In genomic region chr14:56180754-56181542, GRCh38 we compare ENCODE assay signal across 14 cellular contexts.
DNase-seq lines count a peak whose midpoint lies in the region; ATAC-seq, FAIRE-seq and TF ChIP-seq lines count a peak whose summit lies in the region.
"Had no signal": no experiment of that assay in that cellular context is flagged by ENCODE, and none has a peak within 500 bp of the region (broad histone marks: within the 10 kb centered on the region; RNA-seq: fewer than 3 reads in every experiment).

No MANE protein-coding gene starts in this region.

- no peaks in the 10 kb centered on the region for H3K27me3 Mint-ChIP-seq in WTC11 (ENCODE audit: low read depth)
- H3K27me3 Mint-ChIP-seq: CD8-positive, alpha-beta memory T cell had no signal

- no peak overlapping the region for H3K4ac ChIP-seq in IMR-90 (ENCODE audit: low read depth, low read length)

- H2BK120ac ChIP-seq in IMR-90 (ENCODE audit: low read depth, low read length): 0 out of 2 replicates have a peak overlapping the region, but pooled peaks have one; percentile 5

- H2AFZ ChIP-seq in IMR-90 (replicated peaks; ENCODE audit: low read length, poor library complexity): no peak overlapping the region

- TF ChIP-seq CTCF in IMR-90 (conservative IDR thresholded peaks at IDR 0.05; ENCODE audit: low read depth, low read length) (no peak), WTC11 (IDR thresholded peaks at IDR 0.05) (no peak), pancreas (IDR thresholded peaks at IDR 0.05) (no peak), GM10266 (IDR thresholded peaks at IDR 0.05; ENCODE audit: control insufficient read depth, insufficient read depth, low read depth, missing control alignments) (no peak)

- H2BK5ac ChIP-seq in IMR-90 (ENCODE audit: low read depth, low read length, poor library complexity, severe bottlenecking): peak overlapping the region; percentile 42

- H3K18ac ChIP-seq in IMR-90 (ENCODE audit: low read depth, low read length): no peak overlapping the region; the same call in 1 of the 2 replicates

- H3K23ac ChIP-seq in IMR-90 (ENCODE audit: low read depth, low read length): no peak overlapping the region

- H3K4me3 Mint-ChIP-seq in WTC11: no peak overlapping the region
- no peak overlapping the region for H3K4me3 Mint-ChIP-seq in stimulated activated effector memory CD8-positive, alpha-beta T cell treated with anti-CD3 and anti-CD28 coated beads, Interleukin-12 subunit alpha, Interleukin-12 subunit beta, amount 100 ng/mL, for 72 hours
- H3K4me3 Mint-ChIP-seq: CD8-positive, alpha-beta memory T cell; H9 had no signal

- no peak overlapping the region; the same call in 1 of the 2 replicates for H4K5ac ChIP-seq in IMR-90 (ENCODE audit: low read depth, low read length)

- ATAC-seq in IMR-90 (ENCODE audit: low read depth): no peak
- no peak for ATAC-seq in WTC11
- peak in 2 of 4 donors; percentile 3 to 7 for ATAC-seq in pancreas
- no peak for ATAC-seq in stimulated activated effector memory CD8-positive, alpha-beta T cell treated with anti-CD3 and anti-CD28 coated beads, Interleukin-12 subunit alpha, Interleukin-12 subunit beta, amount 100 ng/mL, for 72 hours
- ATAC-seq: SK-N-SH treated with all-trans-retinoic acid at 6 μM for 48 hours had no signal

- BruUV-seq in IMR-90 (replicated peaks; lab: Mats Ljungman, UMichigan): no TSS peak

- H4K91ac ChIP-seq in IMR-90 (ENCODE audit: insufficient read depth, low read depth, low read length): no peak overlapping the region

- no peak overlapping the region for H2AK9ac ChIP-seq in IMR-90 (replicated peaks; ENCODE audit: low read depth, low read length, poor library complexity)

- intact Hi-C loops in IMR-90 (cut with micrococcal nuclease): no loop called here
- intact Hi-C loops in pancreas (cut with DNase I): no loop called here

- dilution Hi-C loops in IMR-90 (cut with HindIII; ENCODE audit: low sequenced_read_pairs, unreplicated experiment): no loop called here

- H3K4me3 ChIP-seq in BLaER1 (no peak overlapping the region), IMR-90 (ENCODE audit: insufficient read depth, low read depth, low read length) (no peak overlapping the region), pancreas (no peak overlapping the region)

- H3K14ac ChIP-seq in IMR-90 (replicated peaks; ENCODE audit: low read depth, low read length): 0 out of 2 replicates have a peak overlapping the region, but pooled peaks have one; percentile 14

- H3K4me1 ChIP-seq in BLaER1 (peaks cover 55% of the 10 kb centered on the region), IMR-90 (ENCODE audit: control insufficient read depth, insufficient read depth, low read length) (peaks cover 5% of the 10 kb centered on the region), pancreas (peaks cover 38 to 63% (median 45%) of the 10 kb centered on the region in 3 donors)

- H3K4me2 ChIP-seq in BLaER1: peak overlapping the region; percentile 18; the same call in 1 of the 2 replicates
- H3K4me2 ChIP-seq in IMR-90 (ENCODE audit: low read depth, low read length): no peak overlapping the region

- TF ChIP-seq RAD21 in IMR-90 (IDR thresholded peaks at IDR 0.05; ENCODE audit: low read length): no peak

- H3K9me3 ChIP-seq in BLaER1 (peaks cover 5% of the 10 kb centered on the region), IMR-90 (ENCODE audit: control insufficient read depth, insufficient read depth, low read length) (no peaks in the 10 kb centered on the region), pancreas (no peaks in the 10 kb centered on the region)

- H3K9ac ChIP-seq in BLaER1: no peak overlapping the region
- H3K9ac ChIP-seq in IMR-90 (ENCODE audit: low read depth, low read length): no peak overlapping the region

- H3K27ac Mint-ChIP-seq in WTC11: 0 out of 2 replicates have a peak overlapping the region, but pooled peaks have one; percentile 16
- no peak overlapping the region for H3K27ac Mint-ChIP-seq in stimulated activated effector memory CD8-positive, alpha-beta T cell treated with anti-CD3 and anti-CD28 coated beads, Interleukin-12 subunit alpha, Interleukin-12 subunit beta, amount 100 ng/mL, for 72 hours
- H3K27ac Mint-ChIP-seq: H9 had no signal

- H2BK20ac ChIP-seq in IMR-90 (ENCODE audit: low read depth, low read length): no peak overlapping the region

- H3K27ac ChIP-seq in BLaER1: no peak overlapping the region
- no peak overlapping the region for H3K27ac ChIP-seq in IMR-90 (ENCODE audit: insufficient read depth, low read length)
- peak overlapping the region; percentile 43 to 78 (median 66) for H3K27ac ChIP-seq in pancreas

- H4K8ac ChIP-seq in IMR-90 (ENCODE audit: low read depth in 2 of 2, low read length in 2 of 2): 0 out of 4 replicates have a peak overlapping the region, but pooled peaks of 1 of the 2 experiments have one; percentile 14

- H3K9me3 Mint-ChIP-seq in WTC11: no peaks in the 10 kb centered on the region
- H3K9me3 Mint-ChIP-seq in stimulated activated effector memory CD8-positive, alpha-beta T cell treated with anti-CD3 and anti-CD28 coated beads, Interleukin-12 subunit alpha, Interleukin-12 subunit beta, amount 100 ng/mL, for 72 hours: no peaks in the 10 kb centered on the region
- H3K9me3 Mint-ChIP-seq: CD8-positive, alpha-beta memory T cell; H9 had no signal

- 0 out of 2 replicates have a peak overlapping the region, but pooled peaks have one; percentile 22 for H2AK5ac ChIP-seq in IMR-90 (ENCODE audit: low read depth, low read length)

- no CpG with 5 or more reads among the region's 4 CpGs for WGBS in IMR-90 (ENCODE audit: extremely low coverage in 2 of 2, insufficient read length in 1 of 2), 2 experiments
- WGBS in pancreas, 2 donors: 31 to 36% methylated on average over 4 of the region's 4 CpGs

- peaks cover 16% of the 10 kb centered on the region for H3K4me1 Mint-ChIP-seq in WTC11
- H3K4me1 Mint-ChIP-seq in stimulated activated effector memory CD8-positive, alpha-beta T cell treated with anti-CD3 and anti-CD28 coated beads, Interleukin-12 subunit alpha, Interleukin-12 subunit beta, amount 100 ng/mL, for 72 hours: no peaks in the 10 kb centered on the region

- H3K27me3 ChIP-seq in BLaER1 (no peaks in the 10 kb centered on the region), IMR-90 (ENCODE audit: control insufficient read depth, insufficient read depth, low read length) (no peaks in the 10 kb centered on the region), pancreas (no peaks in the 10 kb centered on the region)

- no peak for TF ChIP-seq POLR2A in IMR-90 (IDR thresholded peaks at IDR 0.05; ENCODE audit: low read depth, low read length)

- POLR2A ChIA-PET in IMR-90 (lab: Charles Lee; ENCODE audit: unreplicated experiment) (no interaction called here), WTC11 (lab: Charles Lee) (no interaction called here)

- CTCF ChIA-PET in IMR-90 (lab: Yijun Ruan, JAX): interaction anchor here (0.5 to 0.6 kb wide), 2 partner anchors 14 to 424 kb away, joined by 3 read pairs; no protein-coding TSS in a partner anchor
- CTCF ChIA-PET in WTC11 (lab: Charles Lee): interaction anchor here (1.2 kb wide), 1 partner anchor 48 kb away, joined by 3 read pairs; no protein-coding TSS in a partner anchor

- FAIRE-seq in pancreas (lab: Jason Lieb, UNC): no peak
- FAIRE-seq: GM18507 had no signal

- H3K9me1 ChIP-seq in IMR-90 (ENCODE audit: insufficient read depth, low read length): peaks cover 7% of the 10 kb centered on the region

- peaks cover 3% of the 10 kb centered on the region; the same call in 1 of the 2 replicates for H3K36me3 Mint-ChIP-seq in WTC11
- no peaks in the 10 kb centered on the region for H3K36me3 Mint-ChIP-seq in stimulated activated effector memory CD8-positive, alpha-beta T cell treated with anti-CD3 and anti-CD28 coated beads, Interleukin-12 subunit alpha, Interleukin-12 subunit beta, amount 100 ng/mL, for 72 hours

- DNase-seq in IMR-90: no peak
- no peak for DNase-seq in WTC11 (ENCODE audit: low spot score)
- no peak for DNase-seq in pancreas
- DNase-seq in stimulated activated CD4-positive, alpha-beta T cell treated with anti-CD3 and anti-CD28 coated beads, Interleukin-15, amount 100 ng/mL, for 24 hours: no peak
- DNase-seq in stimulated activated effector memory CD8-positive, alpha-beta T cell treated with anti-CD3 and anti-CD28 coated beads, Interleukin-12 subunit alpha, Interleukin-12 subunit beta, amount 100 ng/mL, for 72 hours (ENCODE audit: low spot score in 2 of 2): no peak
- DNase-seq in GM10266 (ENCODE audit: extremely low spot score): no peak
- DNase-seq: ACHN; CD8-positive, alpha-beta memory T cell; DMS 273 treated with DMSO at 0.1 percent for 48 hours; H9; NCI-H526 treated with DMSO at 0.1 percent for 48 hours had no signal

- no peak overlapping the region for H2BK15ac ChIP-seq in IMR-90 (ENCODE audit: low read depth, low read length)

- H4K20me1 ChIP-seq in BLaER1: peaks cover 22% of the 10 kb centered on the region
- peaks cover 6% of the 10 kb centered on the region; the same call in 1 of the 2 replicates for H4K20me1 ChIP-seq in IMR-90 (ENCODE audit: insufficient read depth, low read length)

- H3K36me3 ChIP-seq in BLaER1 (peaks cover 44% of the 10 kb centered on the region), IMR-90 (ENCODE audit: control insufficient read depth, insufficient read depth, low read length) (peaks cover 5% of the 10 kb centered on the region), pancreas (no peaks in the 10 kb centered on the region)

- in situ Hi-C loops in IMR-90 (cut with MboI; ENCODE audit: low sequenced_read_pairs): no loop called here

- H3K56ac ChIP-seq in IMR-90 (ENCODE audit: extremely low read depth, insufficient read depth, low read length): no peak overlapping the region; the same call in 1 of the 2 replicates

- peaks cover 7 to 35% of the 10 kb centered on the region in 2 experiments; a peak in 3 of 4 replicates for H3K79me1 ChIP-seq in IMR-90 (ENCODE audit: low read depth in 1 of 2, low read length in 2 of 2)

TF ChIP-seq in IMR-90, 13 proteins besides CTCF, POLR2A, EP300 and RAD21 (continues in another document):
- TF ChIP-seq CEBPB (IDR thresholded peaks at IDR 0.05; ENCODE audit: low read depth, low read length) (no peak), FOS (IDR thresholded peaks at IDR 0.05; ENCODE audit: low read depth, low read length) (no peak), MAFK (IDR thresholded peaks at IDR 0.05; ENCODE audit: low read depth, low read length) (no peak)

Comparison
In these comparisons a context has a peak if more than half of its experiments do, and no peak if none do; other contexts are left out.
1. H3K27ac ChIP-seq: peak in pancreas (4 of 4); none in BLaER1 (single experiment) and IMR-90 (single experiment).